Comparison of ENCODE assay signal across 1 cellular context in genomic region chr12:1747609-1748008, GRCh38.
A peak's percentile ranks its signal among the peaks of the same experiment; 100 is the strongest.
TF ChIP-seq lines count a peak whose summit lies in the region.

No MANE protein-coding gene starts in this region.

TF ChIP-seq in H1, 55 proteins besides CTCF, POLR2A, EP300 and RAD21:
- TF ChIP-seq YY1 (IDR thresholded peaks at IDR 0.05; ENCODE audit: low read depth, low read length) (peak; percentile 19; the same call in 1 of the 2 replicates), JUND (IDR thresholded peaks at IDR 0.05; ENCODE audit: low read length) (no peak)
